In the genomic region with DNA sequence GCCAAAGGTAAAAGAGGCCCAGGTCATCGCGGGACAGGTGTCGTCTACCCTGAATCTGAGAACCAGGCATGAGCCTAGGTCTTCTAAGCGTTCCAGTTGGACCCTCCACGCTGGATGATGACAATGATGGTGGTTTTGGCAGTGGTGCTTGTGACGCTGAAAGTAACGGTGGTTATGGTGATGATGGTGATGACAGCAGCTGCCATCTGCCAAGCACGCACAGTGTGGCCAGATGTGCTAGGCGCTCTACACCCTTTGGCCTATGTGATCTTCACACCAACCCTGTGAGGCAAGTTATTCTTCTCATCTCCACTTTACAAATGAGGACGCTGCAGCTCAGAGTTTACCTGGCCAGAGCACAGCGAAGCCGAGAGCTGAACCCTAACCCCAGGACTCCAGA, we compare ENCODE assay signal across 11 cellular contexts.
DNase-seq lines count a peak whose midpoint lies in the region; TF ChIP-seq lines count a peak whose summit lies in the region.
"Had no signal": no experiment of that assay in that cellular context is flagged by ENCODE, and none has a peak within 500 bp of the region (broad histone marks: within the 10 kb centered on the region; RNA-seq: fewer than 3 reads in every experiment).

No MANE protein-coding gene starts in this region.

- H3K36me3 Mint-ChIP-seq in CD14-positive monocyte (peaks cover 17 to 38% of the 10 kb centered on the region in 2 donors), IgD-negative memory B cell (peaks cover 1% of the 10 kb centered on the region)
- H3K36me3 Mint-ChIP-seq: activated naive CD4-positive, alpha-beta T cell treated with anti-CD3 and anti-CD28 coated beads, Interleukin-2, amount 50 U/mL, for 72 hours had no signal

- intact Hi-C loops in CD14-positive monocyte (cut with micrococcal nuclease) (no loop called here), dorsolateral prefrontal cortex (cut with DNase I) (no loop called here)

- TF ChIP-seq CTCF in CD14-positive monocyte (IDR thresholded peaks at IDR 0.05) (no peak), dorsolateral prefrontal cortex (IDR thresholded peaks at IDR 0.05 in 54 of 56, conservative IDR thresholded peaks at IDR 0.05 in 2 of 56; ENCODE audit: low read depth in 1 of 56, partially characterized antibody in 56 of 56) (no peak)

- H3K4ac ChIP-seq in neuronal stem cell (ENCODE audit: low read length), result no peak overlapping the region

- H3K4me3 Mint-ChIP-seq in CD14-positive monocyte (no peak overlapping the region), IgD-negative memory B cell (peak overlapping the region in 3 of 4 donors; percentile 79 to 87 (median 86))

- H2BK12ac ChIP-seq in neuronal stem cell (ENCODE audit: low read length), result no peak overlapping the region

- WGBS in neuronal stem cell (ENCODE audit: extremely low coverage in 2 of 2, insufficient read length in 2 of 2, insufficient replicate concordance in 1 of 2), 2 donors, result no CpG with 5 or more reads among the region's 12 CpGs

- H3K4me1 Mint-ChIP-seq in CD14-positive monocyte (peaks cover 87% of the 10 kb centered on the region), IgD-negative memory B cell (peaks cover 57 to 85% (median 76%) of the 10 kb centered on the region in 3 donors)

- no peak overlapping the region for H4K8ac ChIP-seq in neuronal stem cell (ENCODE audit: low read depth, low read length)

- H3K27me3 Mint-ChIP-seq in CD14-positive monocyte (ENCODE audit: low read depth in 3 of 3) (no peaks in the 10 kb centered on the region), IgD-negative memory B cell (no peaks in the 10 kb centered on the region)

- H3K27me3 ChIP-seq in dorsolateral prefrontal cortex (no peaks in the 10 kb centered on the region), neuronal stem cell (ENCODE audit: control insufficient read depth in 3 of 3, insufficient read depth in 3 of 3, low read depth in 1 of 3, low read length in 3 of 3) (no peaks in the 10 kb centered on the region), MG63 (no peaks in the 10 kb centered on the region)

- H2BK120ac ChIP-seq in neuronal stem cell (ENCODE audit: low read depth, low read length), result no peak overlapping the region

- H3K4me2 ChIP-seq in neuronal stem cell (ENCODE audit: insufficient read depth, low read length, poor library complexity, severe bottlenecking), result no peak overlapping the region

- no peak overlapping the region for H3K9ac ChIP-seq in neuronal stem cell (ENCODE audit: low read depth, low read length, poor library complexity)

- H3K4me1 ChIP-seq in neuronal stem cell (ENCODE audit: control insufficient read depth in 2 of 2, insufficient read depth in 1 of 2, low read depth in 1 of 2, low read length in 2 of 2), result peaks cover 8 to 37% of the 10 kb centered on the region in 2 donors

- H3K27ac ChIP-seq in dorsolateral prefrontal cortex, result peak overlapping the region in 58 of 59 donors; percentile 79 to 99 (median 95)
- H3K27ac ChIP-seq in neuronal stem cell (replicated peaks; ENCODE audit: low read length), result no peak overlapping the region

- H3K9me3 ChIP-seq in neuronal stem cell (replicated peaks in 1 of 2; ENCODE audit: control insufficient read depth in 2 of 2, insufficient read depth in 1 of 2, low read depth in 1 of 2, low read length in 2 of 2), result no peaks in the 10 kb centered on the region
- no peaks in the 10 kb centered on the region for H3K9me3 ChIP-seq in MG63

- H3K27ac Mint-ChIP-seq in CD14-positive monocyte, result peak overlapping the region; percentile 11 to 97 (median 83)
- H3K27ac Mint-ChIP-seq in IgD-negative memory B cell, result peak overlapping the region; percentile 80 to 96 (median 94)

- DNase-seq in CD14-positive monocyte (ENCODE audit: low spot score), result no peak
- DNase-seq in dorsolateral prefrontal cortex, result no peak
- DNase-seq in neuronal stem cell (ENCODE audit: low spot score), result no peak
- no peak for DNase-seq in MG63
- no peak for DNase-seq in NCI-H2107 (lab: John Stamatoyannopoulos, UW)
- DNase-seq in SK-N-DZ (ENCODE audit: low spot score), result no peak
- no peak for DNase-seq in DMS153 (lab: John Stamatoyannopoulos, UW)
- DNase-seq: NCI-H226, RPMI8226 had no signal

- no peak overlapping the region for H2AK5ac ChIP-seq in neuronal stem cell (ENCODE audit: low read depth, low read length)

- H2BK15ac ChIP-seq in neuronal stem cell (ENCODE audit: low read length), result no peak overlapping the region

- H3K36me3 ChIP-seq in neuronal stem cell (replicated peaks in 1 of 2; ENCODE audit: control insufficient read depth in 2 of 2, insufficient read depth in 2 of 2, low read length in 2 of 2) (peaks cover 2 to 16% of the 10 kb centered on the region in 2 donors), MG63 (no peaks in the 10 kb centered on the region)

- no peak overlapping the region for H2BK5ac ChIP-seq in neuronal stem cell (ENCODE audit: low read length)

- no peak overlapping the region for H2AFZ ChIP-seq in neuronal stem cell (ENCODE audit: low read length)

- H3K4me3 ChIP-seq in dorsolateral prefrontal cortex (no peak overlapping the region), neuronal stem cell (ENCODE audit: low read length in 2 of 2) (no peak overlapping the region), MG63 (no peak overlapping the region)

- H3K18ac ChIP-seq in neuronal stem cell (ENCODE audit: low read length), result peak overlapping the region; percentile 38

- no peak overlapping the region for H3K23ac ChIP-seq in neuronal stem cell (ENCODE audit: low read depth, low read length, poor library complexity)

- H3K14ac ChIP-seq in neuronal stem cell (ENCODE audit: low read length), result no peak overlapping the region

- peaks cover 10% of the 10 kb centered on the region for H3K79me1 ChIP-seq in neuronal stem cell (ENCODE audit: low read depth, low read length)

- H4K91ac ChIP-seq in neuronal stem cell (ENCODE audit: low read depth, low read length, poor library complexity), result no peak overlapping the region

- H3K9me3 Mint-ChIP-seq in CD14-positive monocyte, result peaks cover 0 to 3% (median 0%) of the 10 kb centered on the region in 7 donors
- no peaks in the 10 kb centered on the region for H3K9me3 Mint-ChIP-seq in IgD-negative memory B cell
- H3K9me3 Mint-ChIP-seq: activated naive CD4-positive, alpha-beta T cell treated with anti-CD3 and anti-CD28 coated beads, Interleukin-2, amount 50 U/mL, for 72 hours had no signal

Comparison
In these comparisons a context has a peak if more than half of its experiments do, and no peak if none do; other contexts are left out.
1. H3K4me3 Mint-ChIP-seq: peak in IgD-negative memory B cell (3 of 4); none in CD14-positive monocyte (0 of 2).